In the genomic region with DNA sequence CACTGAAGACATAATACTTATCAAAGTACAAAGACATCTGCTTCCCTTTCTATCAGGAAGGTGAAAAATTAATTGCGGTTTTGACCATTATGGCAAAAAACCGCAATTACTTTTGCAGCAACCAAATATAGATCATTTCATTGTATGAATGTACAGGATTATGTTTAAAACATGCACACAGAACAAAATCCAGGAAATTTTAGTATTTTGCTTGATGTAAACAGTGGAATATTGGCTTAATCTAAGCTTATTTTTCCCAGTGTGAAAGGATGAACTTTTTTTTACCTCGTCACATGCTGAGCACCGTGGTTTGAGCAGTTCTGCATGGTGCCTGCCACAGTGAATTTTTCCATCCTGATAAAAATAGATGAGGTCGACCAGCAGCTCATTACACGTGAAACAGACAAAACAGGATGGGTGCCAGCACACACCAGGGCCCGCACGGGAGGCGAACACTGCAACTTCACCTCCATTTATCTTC, we compare ENCODE assay signal across 11 cellular contexts.
A peak's percentile ranks its signal among the peaks of the same experiment; 100 is the strongest.
DNase-seq lines count a peak whose midpoint lies in the region; ATAC-seq, FAIRE-seq and TF ChIP-seq lines count a peak whose summit lies in the region.
"Had no signal": no experiment of that assay in that cellular context is flagged by ENCODE, and none has a peak within 500 bp of the region (broad histone marks: within the 10 kb centered on the region; RNA-seq: fewer than 3 reads in every experiment).

No MANE protein-coding gene starts in this region.

- no peaks in the 10 kb centered on the region for H4K20me1 ChIP-seq in SU-DHL-6 (ENCODE audit: low read depth, low read length)

- no peaks in the 10 kb centered on the region for H3K36me3 ChIP-seq in GM06990 (ENCODE audit: control insufficient read depth, insufficient read depth, low read length)
- no peaks in the 10 kb centered on the region for H3K36me3 ChIP-seq in SU-DHL-6 (ENCODE audit: low read length)
- peaks cover 0 to 38% of the 10 kb centered on the region in 2 donors for H3K36me3 ChIP-seq in left lung
- H3K36me3 ChIP-seq: uterus had no signal

- peak overlapping the region; percentile 82 for H3K27ac ChIP-seq in SU-DHL-6 (ENCODE audit: low read depth, low read length)
- no peak overlapping the region for H3K27ac ChIP-seq in left lung
- H3K27ac ChIP-seq: uterus had no signal

- FAIRE-seq in H54 (lab: Jason Lieb, UNC) = no peak

- H3K79me2 ChIP-seq in SU-DHL-6 (ENCODE audit: insufficient read depth, low read length) = no peaks in the 10 kb centered on the region

- no peaks in the 10 kb centered on the region for H3K9me3 ChIP-seq in SU-DHL-6 (ENCODE audit: insufficient read depth, low read length)
- H3K9me3 ChIP-seq in left lung = no peaks in the 10 kb centered on the region
- H3K9me3 ChIP-seq: uterus had no signal

- H3K4me2 ChIP-seq in SU-DHL-6 (ENCODE audit: low read depth, low read length, poor library complexity, severe bottlenecking) = peak overlapping the region; percentile 47

- TF ChIP-seq CTCF in GM06990 (IDR thresholded peaks at IDR 0.05; ENCODE audit: insufficient read depth, low read length, poor library complexity, severe bottlenecking) (no peak), SU-DHL-6 (IDR thresholded peaks at IDR 0.05; ENCODE audit: insufficient read depth, low read length, poor library complexity, severe bottlenecking) (no peak), left lung (IDR thresholded peaks at IDR 0.05) (no peak)

- H3F3A ChIP-seq in SU-DHL-6 (ENCODE audit: insufficient read depth) = peaks cover 22% of the 10 kb centered on the region

- ATAC-seq in GM21723 (IDR thresholded peaks at IDR 0.05; ENCODE audit: unreplicated experiment) = peak; percentile 18
- peak; percentile 19 for ATAC-seq in left lung
- ATAC-seq in GM18861 (IDR thresholded peaks at IDR 0.05; ENCODE audit: unreplicated experiment) = no peak

- peak; percentile 47 for DNase-seq in GM06990 (ENCODE audit: extremely low read depth, insufficient read length)
- no peak for DNase-seq in left lung
- no peak for DNase-seq in NCI-H1417 treated with DMSO at 0.1 percent for 48 hours (lab: John Stamatoyannopoulos, UW)
- no peak for DNase-seq in central memory CD4-positive, alpha-beta T cell
- no peak for DNase-seq in H54 (ENCODE audit: insufficient read length, low spot score)
- DNase-seq: activated CD4-positive, CD25-positive, alpha-beta regulatory T cell treated with anti-CD3 and anti-CD28 coated beads, Interleukin-2, amount 50 U/mL, for 72 hours; NCI-H1092; uterus had no signal

- H3K4me3 ChIP-seq in GM06990 (replicated peaks; ENCODE audit: low read depth, low read length) (peak overlapping the region; percentile 19; the same call in 1 of the 2 replicates), SU-DHL-6 (ENCODE audit: insufficient read depth, low read length, poor library complexity, severe bottlenecking) (peak overlapping the region; percentile 24), left lung (no peak overlapping the region)
- H3K4me3 ChIP-seq: uterus had no signal

- no peak for TF ChIP-seq POLR2A in H54 (IDR thresholded peaks at IDR 0.05; ENCODE audit: low read depth, low read length)

- no peak overlapping the region for H2AFZ ChIP-seq in SU-DHL-6 (ENCODE audit: low read depth, low read length, severe bottlenecking)

- H3K4me1 ChIP-seq in left lung = peaks cover 3 to 18% of the 10 kb centered on the region in 2 donors
- H3K4me1 ChIP-seq: uterus had no signal

- no peaks in the 10 kb centered on the region for H3K27me3 ChIP-seq in GM06990 (replicated peaks; ENCODE audit: control insufficient read depth, insufficient read depth, low read length)
- no peaks in the 10 kb centered on the region for H3K27me3 ChIP-seq in SU-DHL-6 (ENCODE audit: low read length)
- H3K27me3 ChIP-seq in left lung = no peaks in the 10 kb centered on the region
- H3K27me3 ChIP-seq: uterus had no signal

- H3K9me2 ChIP-seq in SU-DHL-6 (replicated peaks; ENCODE audit: insufficient read depth, low read length) = no peaks in the 10 kb centered on the region

- peak overlapping the region; percentile 31; the same call in 1 of the 2 replicates for H3K9ac ChIP-seq in SU-DHL-6 (ENCODE audit: low read length)

- intact Hi-C loops in left lung (cut with DNase I) = no loop called here

Comparison
In these comparisons a context has a peak if more than half of its experiments do, and no peak if none do; other contexts are left out.
1. H3K4me3 ChIP-seq: peak in GM06990 (single experiment) and SU-DHL-6 (single experiment); none in left lung (0 of 2).